In the genomic region with DNA sequence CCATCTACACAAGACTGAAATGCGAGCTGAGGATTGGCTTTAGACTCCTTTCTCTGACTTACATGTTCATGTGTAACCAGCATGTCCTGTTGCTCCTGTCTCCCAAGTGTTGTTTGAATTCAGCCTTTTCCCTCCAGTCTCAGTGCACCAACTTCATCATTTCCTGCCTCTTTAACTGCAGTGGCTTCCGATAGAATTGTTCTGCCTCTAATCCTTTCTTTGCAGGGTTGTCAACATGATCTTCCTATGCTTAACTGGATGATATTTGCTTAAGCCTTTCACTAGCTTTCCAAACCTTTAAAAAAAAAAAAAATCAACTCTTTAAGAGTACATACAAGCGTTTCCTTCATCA, we compare ENCODE assay signal across 1 cellular context.
TF ChIP-seq lines count a peak whose summit lies in the region.

No MANE protein-coding gene starts in this region.

TF ChIP-seq in endothelial cell of umbilical vein, 7 proteins besides CTCF, POLR2A, EP300 and RAD21:
- no peak for TF ChIP-seq EZH2 (IDR thresholded peaks at IDR 0.05; ENCODE audit: borderline replicate concordance, low read depth, low read length, severe bottlenecking)
- TF ChIP-seq, protein P1, sequence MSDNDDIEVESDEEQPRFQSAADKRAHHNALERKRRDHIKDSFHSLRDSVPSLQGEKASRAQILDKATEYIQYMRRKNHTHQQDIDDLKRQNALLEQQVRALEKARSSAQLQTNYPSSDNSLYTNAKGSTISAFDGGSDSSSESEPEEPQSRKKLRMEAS (IDR thresholded peaks at IDR 0.05; ENCODE audit: insufficient read depth, insufficient read length), result no peak
- TF ChIP-seq POLR2AphosphoS5 (IDR thresholded peaks at IDR 0.05; ENCODE audit: insufficient read depth, low read depth, low read length), result no peak
- TF ChIP-seq FOS (IDR thresholded peaks at IDR 0.05; ENCODE audit: borderline replicate concordance, insufficient read depth, low read length), result no peak
